ENCODE assay signal across 26 cellular contexts in genomic region chr16:24119807-24120206, GRCh38.
"Had no signal": no experiment of that assay in that cellular context is flagged by ENCODE, and none has a peak within 500 bp of the region (broad histone marks: within the 10 kb centered on the region; RNA-seq: fewer than 3 reads in every experiment).

No MANE protein-coding gene starts in this region.

- H3K27me3 Mint-ChIP-seq: activated B cell treated with CpG ODN at 0.5 μM for 24 hours; activated CD4-positive, alpha-beta T cell treated with anti-CD3 and anti-CD28 coated beads, Interleukin-2, amount 10 ng/mL, durations not matched to agents 24 days and 14 days; activated CD8-positive, alpha-beta memory T cell treated with anti-CD3 and anti-CD28 coated beads, Interleukin-2, amount 10 ng/mL, durations not matched to agents 7 days and 5 days; activated naive CD4-positive, alpha-beta T cell treated with anti-CD3 and anti-CD28 coated beads, Interleukin-2, amount 50 U/mL, for 24 hours; activated T-cell treated with anti-CD3 and anti-CD28 coated beads, Interleukin-2, amount 50 U/mL, for 24 hours; IgD-negative memory B cell; T-cell had no signal

- H3K36me3 ChIP-seq: ascending aorta had no signal

- H3K27ac ChIP-seq: ascending aorta, body of pancreas, KMS-11 had no signal

- H3K4me3 Mint-ChIP-seq: activated B cell treated with CpG ODN at 0.5 μM for 24 hours; activated CD4-positive, alpha-beta T cell treated with anti-CD3 and anti-CD28 coated beads, Interleukin-2, amount 10 ng/mL, durations not matched to agents 24 days and 14 days; activated CD8-positive, alpha-beta memory T cell treated with anti-CD3 and anti-CD28 coated beads, Interleukin-2, amount 10 ng/mL, durations not matched to agents 7 days and 5 days; activated naive CD4-positive, alpha-beta T cell treated with anti-CD3 and anti-CD28 coated beads, Interleukin-2, amount 50 U/mL, for 24 hours; activated T-cell treated with anti-CD3 and anti-CD28 coated beads, Interleukin-2, amount 50 U/mL, for 24 hours; activated T-helper 1 cell treated with anti-CD3 and anti-CD28 coated beads, Interleukin-12 subunit alpha, Interleukin-12 subunit beta, Interleukin-2, Interleukin-4 antibody, amounts not matched to agents 30 ng/mL and 10 ng/mL and 1 ng/mL, durations not matched to agents 14 hours and 24 hours and 36 hours; T-cell had no signal

- H3K27me3 ChIP-seq: ascending aorta, body of pancreas had no signal

- H3K4me1 Mint-ChIP-seq: activated B cell treated with CpG ODN at 0.5 μM for 24 hours; activated CD4-positive, alpha-beta T cell treated with anti-CD3 and anti-CD28 coated beads, Interleukin-2, amount 10 ng/mL, durations not matched to agents 24 days and 14 days; activated naive CD4-positive, alpha-beta T cell treated with anti-CD3 and anti-CD28 coated beads, Interleukin-2, amount 50 U/mL, for 24 hours had no signal

- H3K4me1 ChIP-seq: ascending aorta had no signal

- H3K9me3 ChIP-seq: ascending aorta, body of pancreas had no signal

- H3K9me3 Mint-ChIP-seq: activated CD4-positive, alpha-beta T cell treated with anti-CD3 and anti-CD28 coated beads, Interleukin-2, amount 10 ng/mL, durations not matched to agents 24 days and 14 days; activated naive CD4-positive, alpha-beta T cell treated with anti-CD3 and anti-CD28 coated beads, Interleukin-2, amount 50 U/mL, for 24 hours; activated T-cell treated with anti-CD3 and anti-CD28 coated beads, Interleukin-2, amount 50 U/mL, for 24 hours; activated T-helper 1 cell treated with anti-CD3 and anti-CD28 coated beads, Interleukin-12 subunit alpha, Interleukin-12 subunit beta, Interleukin-2, Interleukin-4 antibody, amounts not matched to agents 30 ng/mL and 10 ng/mL and 1 ng/mL, durations not matched to agents 14 hours and 24 hours and 36 hours; IgD-negative memory B cell; T-cell had no signal

- DNase-seq: activated B cell treated with CpG ODN at 0.5 μM for 24 hours; activated CD4-positive, alpha-beta T cell treated with anti-CD3 and anti-CD28 coated beads for 1 hour; activated CD4-positive, alpha-beta T cell treated with anti-CD3 and anti-CD28 coated beads, Interleukin-2, amount 10 ng/mL, durations not matched to agents 24 days and 14 days; activated CD4-positive, alpha-beta T cell treated with anti-CD3 and anti-CD28 coated beads, Interleukin-2, amount 50 U/mL, for 48 hours; activated CD8-positive, alpha-beta memory T cell treated with anti-CD3 and anti-CD28 coated beads, Interleukin-2, amount 10 ng/mL, durations not matched to agents 7 days and 5 days; activated effector memory CD4-positive, alpha-beta T cell treated with Interleukin-2 at 50 U/mL for 16 hours; activated naive CD4-positive, alpha-beta T cell; activated T-cell treated with anti-CD3 and anti-CD28 coated beads, Interleukin-2, amount 50 U/mL, for 24 hours; body of pancreas; MV-4-11; NCI-H1092 treated with DMSO at 0.1 percent for 48 hours; NCI-H1417 treated with DMSO at 0.1 percent for 48 hours; NCI-H1694; NCI-H2029 treated with DMSO at 0.1 percent for 48 hours; NCI-H2227 treated with DMSO at 0.1 percent for 48 hours; NCI-H526; NCI-H774; SIG-M5; T-cell; T-helper 2 cell; T1000 had no signal

- ATAC-seq: activated CD8-positive, alpha-beta memory T cell treated with anti-CD3 and anti-CD28 coated beads, Interleukin-2, amount 10 ng/mL, durations not matched to agents 7 days and 5 days; body of pancreas; T-cell had no signal

- H3K27ac Mint-ChIP-seq: activated B cell treated with CpG ODN at 0.5 μM for 24 hours; activated CD4-positive, alpha-beta T cell treated with anti-CD3 and anti-CD28 coated beads, Interleukin-2, amount 10 ng/mL, durations not matched to agents 24 days and 14 days; activated CD8-positive, alpha-beta memory T cell treated with anti-CD3 and anti-CD28 coated beads, Interleukin-2, amount 10 ng/mL, durations not matched to agents 7 days and 5 days; activated naive CD4-positive, alpha-beta T cell treated with anti-CD3 and anti-CD28 coated beads, Interleukin-2, amount 50 U/mL, for 24 hours; activated T-cell treated with anti-CD3 and anti-CD28 coated beads, Interleukin-2, amount 50 U/mL, for 24 hours; activated T-helper 1 cell treated with anti-CD3 and anti-CD28 coated beads, Interleukin-12 subunit alpha, Interleukin-12 subunit beta, Interleukin-2, Interleukin-4 antibody, amounts not matched to agents 30 ng/mL and 10 ng/mL and 1 ng/mL, durations not matched to agents 14 hours and 24 hours and 36 hours; T-cell had no signal

- H3K9ac ChIP-seq: KMS-11 had no signal

- H3K4me2 ChIP-seq: KMS-11 had no signal

- H3K4me3 ChIP-seq: ascending aorta, body of pancreas had no signal
